Comparison of ENCODE assay signal across 8 cellular contexts in the genomic region with DNA sequence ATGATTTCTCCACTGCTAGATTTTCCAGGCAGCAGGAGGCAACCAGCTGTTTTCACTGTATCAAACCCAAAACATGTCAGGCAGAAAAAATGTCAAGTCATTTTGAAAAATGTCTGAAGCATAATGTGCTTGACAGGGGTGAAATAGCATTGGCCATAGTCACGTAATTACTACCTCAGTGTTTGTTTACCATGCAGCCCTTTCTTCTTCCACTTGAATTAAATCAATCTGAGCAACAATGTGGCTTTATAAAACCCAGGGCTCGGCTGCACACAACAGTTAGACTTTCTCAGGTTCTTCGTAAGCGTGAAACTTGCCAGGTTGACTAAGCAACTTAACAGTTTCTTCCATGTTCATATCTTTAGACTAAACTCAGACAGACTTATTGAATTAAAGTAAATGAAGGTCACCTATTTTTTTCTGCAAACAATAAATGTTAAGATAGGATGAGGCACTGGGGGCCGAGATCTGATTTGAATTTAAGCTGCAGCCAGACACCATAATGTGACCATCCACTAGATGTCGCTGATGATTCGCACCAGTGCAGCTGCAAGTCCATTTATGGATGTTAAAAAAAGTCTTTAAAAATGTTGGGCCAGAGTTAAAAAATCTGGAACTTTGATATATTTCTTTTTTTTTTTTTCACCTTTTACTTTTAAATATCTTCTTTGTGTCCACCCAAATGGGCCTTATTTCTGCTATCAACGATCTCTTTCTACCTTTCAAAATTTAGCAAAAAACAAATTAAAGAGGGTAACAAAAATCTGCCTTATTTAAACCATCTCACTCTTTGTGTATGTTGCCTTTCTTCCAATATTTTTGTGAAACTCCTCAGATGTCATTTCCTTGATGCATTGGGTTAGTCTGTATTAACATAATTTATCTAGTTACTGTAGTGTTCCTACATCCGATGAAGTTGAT.
DNase-seq lines count a peak whose midpoint lies in the region; ATAC-seq and TF ChIP-seq lines count a peak whose summit lies in the region.

No MANE protein-coding gene starts in this region.

- no TSS peak for BruUV-seq in A673 (replicated peaks; lab: Mats Ljungman, UMichigan)

- H4K20me1 ChIP-seq in MM.1S (ENCODE audit: insufficient read depth, low read length): no peaks in the 10 kb centered on the region

- no peaks in the 10 kb centered on the region for H3K79me2 ChIP-seq in MM.1S (ENCODE audit: low read length)

- H3K4me3 ChIP-seq in A673 (ENCODE audit: low read depth, low read length, poor library complexity, severe bottlenecking) (no peak overlapping the region), MM.1S (ENCODE audit: low read length) (no peak overlapping the region), coronary artery (no peak overlapping the region), liver (ENCODE audit: low read depth in 1 of 3, low read length in 3 of 3) (no peak overlapping the region), stomach (no peak overlapping the region)

- TF ChIP-seq CTCF in A673 (conservative IDR thresholded peaks at IDR 0.05; ENCODE audit: low read depth, low read length): peak; percentile 73
- TF ChIP-seq CTCF in MM.1S (IDR thresholded peaks at IDR 0.05; ENCODE audit: low read length): peak; percentile 82
- TF ChIP-seq CTCF in coronary artery (IDR thresholded peaks at IDR 0.05): peak; percentile 75
- TF ChIP-seq CTCF in liver (IDR thresholded peaks at IDR 0.05; ENCODE audit: low read depth, low read length, missing input control): peak; percentile 74
- TF ChIP-seq CTCF in stomach (IDR thresholded peaks at IDR 0.05): peak in 4 of 7 experiments; percentile 55 to 76 (median 58)

- peak; percentile 45 for DNase-seq in A673 (ENCODE audit: low spot score)
- DNase-seq in GM04504 (ENCODE audit: low read depth): peak; percentile 56
- peak; percentile 58 for DNase-seq in MM.1S
- peak; percentile 26 for DNase-seq in SHP77 treated with DMSO at 0.1 percent for 48 hours (lab: John Stamatoyannopoulos, UW)
- DNase-seq in coronary artery (ENCODE audit: low spot score): no peak
- DNase-seq in stomach: peak; percentile 45

- ATAC-seq in HG03045 (IDR thresholded peaks at IDR 0.05; ENCODE audit: unreplicated experiment): no peak

- no peak for TF ChIP-seq EP300 in stomach (IDR thresholded peaks at IDR 0.05)

- CTCF ChIA-PET in A673 (lab: Charles Lee): interaction anchor here (0.7 to 1.0 kb wide), 4 partner anchors 148 to 1319 kb away, joined by 3 to 5 read pairs (median 4); no protein-coding TSS in a partner anchor

- no peak for TF ChIP-seq POLR2A in stomach (IDR thresholded peaks at IDR 0.05)

- 45% methylated on average over 9 of the region's 9 CpGs for WGBS in liver
- 31 to 40% (median 38%) methylated on average over 9 of the region's 9 CpGs for WGBS in stomach, 5 donors

- H3K9me3 ChIP-seq in A673 (ENCODE audit: low read depth, low read length, poor library complexity, severe bottlenecking): no peaks in the 10 kb centered on the region
- no peaks in the 10 kb centered on the region for H3K9me3 ChIP-seq in MM.1S (replicated peaks; ENCODE audit: insufficient read depth, low read length)
- no peaks in the 10 kb centered on the region for H3K9me3 ChIP-seq in liver (ENCODE audit: control insufficient read depth in 4 of 4, low read length in 3 of 4)
- no peaks in the 10 kb centered on the region for H3K9me3 ChIP-seq in stomach

- H3K27ac ChIP-seq in A673 (ENCODE audit: low read depth, low read length, poor library complexity, severe bottlenecking): no peak overlapping the region
- no peak overlapping the region for H3K27ac ChIP-seq in MM.1S (ENCODE audit: low read length)
- no peak overlapping the region for H3K27ac ChIP-seq in coronary artery
- no peak overlapping the region for H3K27ac ChIP-seq in liver (ENCODE audit: low read depth in 1 of 2, low read length in 2 of 2)
- H3K27ac ChIP-seq in stomach: no peak overlapping the region

- no peaks in the 10 kb centered on the region for H3K4me1 ChIP-seq in A673 (ENCODE audit: insufficient read depth, low read length, poor library complexity, severe bottlenecking)
- H3K4me1 ChIP-seq in MM.1S (ENCODE audit: low read length): no peaks in the 10 kb centered on the region
- H3K4me1 ChIP-seq in liver (ENCODE audit: control insufficient read depth in 4 of 4, insufficient read depth in 4 of 4, low read length in 3 of 4): no peaks in the 10 kb centered on the region
- peaks cover 0 to 8% (median 2%) of the 10 kb centered on the region in 4 donors for H3K4me1 ChIP-seq in stomach

- H3K36me3 ChIP-seq in A673 (ENCODE audit: insufficient read depth, low read length, poor library complexity, severe bottlenecking): no peaks in the 10 kb centered on the region
- H3K36me3 ChIP-seq in MM.1S (replicated peaks; ENCODE audit: insufficient read depth, low read length): no peaks in the 10 kb centered on the region
- no peaks in the 10 kb centered on the region for H3K36me3 ChIP-seq in liver (ENCODE audit: control insufficient read depth in 4 of 4, insufficient read depth in 3 of 4, low read depth in 1 of 4, low read length in 3 of 4)
- no peaks in the 10 kb centered on the region for H3K36me3 ChIP-seq in stomach

- no peaks in the 10 kb centered on the region for H3K27me3 ChIP-seq in A673 (replicated peaks; ENCODE audit: insufficient read depth, low read depth, low read length, poor library complexity)
- no peaks in the 10 kb centered on the region for H3K27me3 ChIP-seq in MM.1S (replicated peaks; ENCODE audit: insufficient read depth, low read length)
- H3K27me3 ChIP-seq in liver (ENCODE audit: control insufficient read depth in 4 of 4, insufficient read depth in 4 of 4, low read length in 3 of 4): peaks cover 0 to 3% (median 1%) of the 10 kb centered on the region in 4 donors
- no peaks in the 10 kb centered on the region for H3K27me3 ChIP-seq in stomach

- no peak overlapping the region for H3K4me2 ChIP-seq in MM.1S (ENCODE audit: low read depth, low read length)

- TF ChIP-seq RAD21 in liver (IDR thresholded peaks at IDR 0.05): peak; percentile 88 to 91

- POLR2A ChIA-PET in A673 (lab: Charles Lee; ENCODE audit: low non-redundant PET): no interaction called here

- intact Hi-C loops in A673 (cut with micrococcal nuclease; ENCODE audit: unreplicated experiment): loop anchor here (10.0 kb wide), 2 partner anchors 427 to 493 kb away; no protein-coding TSS in a partner anchor
- intact Hi-C loops in stomach (cut with DNase I; ENCODE audit: low total_unique reads): no loop called here

- H3K9me2 ChIP-seq in MM.1S (replicated peaks; ENCODE audit: insufficient read depth, low read length): no peaks in the 10 kb centered on the region

- no peaks in the 10 kb centered on the region for H3F3A ChIP-seq in MM.1S (ENCODE audit: insufficient read depth, low read length)

- H2AFZ ChIP-seq in MM.1S (ENCODE audit: low read length): no peak overlapping the region

- H3K9ac ChIP-seq in MM.1S (ENCODE audit: low read length) (no peak overlapping the region), liver (ENCODE audit: low read depth in 1 of 2, low read length in 2 of 2) (no peak overlapping the region)

TF ChIP-seq in liver, 16 proteins besides CTCF, POLR2A, EP300 and RAD21 (continues in another document):
- TF ChIP-seq, protein P1, sequence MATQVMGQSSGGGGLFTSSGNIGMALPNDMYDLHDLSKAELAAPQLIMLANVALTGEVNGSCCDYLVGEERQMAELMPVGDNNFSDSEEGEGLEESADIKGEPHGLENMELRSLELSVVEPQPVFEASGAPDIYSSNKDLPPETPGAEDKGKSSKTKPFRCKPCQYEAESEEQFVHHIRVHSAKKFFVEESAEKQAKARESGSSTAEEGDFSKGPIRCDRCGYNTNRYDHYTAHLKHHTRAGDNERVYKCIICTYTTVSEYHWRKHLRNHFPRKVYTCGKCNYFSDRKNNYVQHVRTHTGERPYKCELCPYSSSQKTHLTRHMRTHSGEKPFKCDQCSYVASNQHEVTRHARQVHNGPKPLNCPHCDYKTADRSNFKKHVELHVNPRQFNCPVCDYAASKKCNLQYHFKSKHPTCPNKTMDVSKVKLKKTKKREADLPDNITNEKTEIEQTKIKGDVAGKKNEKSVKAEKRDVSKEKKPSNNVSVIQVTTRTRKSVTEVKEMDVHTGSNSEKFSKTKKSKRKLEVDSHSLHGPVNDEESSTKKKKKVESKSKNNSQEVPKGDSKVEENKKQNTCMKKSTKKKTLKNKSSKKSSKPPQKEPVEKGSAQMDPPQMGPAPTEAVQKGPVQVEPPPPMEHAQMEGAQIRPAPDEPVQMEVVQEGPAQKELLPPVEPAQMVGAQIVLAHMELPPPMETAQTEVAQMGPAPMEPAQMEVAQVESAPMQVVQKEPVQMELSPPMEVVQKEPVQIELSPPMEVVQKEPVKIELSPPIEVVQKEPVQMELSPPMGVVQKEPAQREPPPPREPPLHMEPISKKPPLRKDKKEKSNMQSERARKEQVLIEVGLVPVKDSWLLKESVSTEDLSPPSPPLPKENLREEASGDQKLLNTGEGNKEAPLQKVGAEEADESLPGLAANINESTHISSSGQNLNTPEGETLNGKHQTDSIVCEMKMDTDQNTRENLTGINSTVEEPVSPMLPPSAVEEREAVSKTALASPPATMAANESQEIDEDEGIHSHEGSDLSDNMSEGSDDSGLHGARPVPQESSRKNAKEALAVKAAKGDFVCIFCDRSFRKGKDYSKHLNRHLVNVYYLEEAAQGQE (IDR thresholded peaks at IDR 0.05): no peak
- TF ChIP-seq YY1 (IDR thresholded peaks at IDR 0.05): no peak
- no peak for TF ChIP-seq FOXA1 (IDR thresholded peaks at IDR 0.05)
- no peak for TF ChIP-seq MAX (IDR thresholded peaks at IDR 0.05)
- no peak for TF ChIP-seq TAF1 (conservative IDR thresholded peaks at IDR 0.05)
- no peak for TF ChIP-seq HNF4A (conservative IDR thresholded peaks at IDR 0.05)
- no peak for TF ChIP-seq HNF4G (IDR thresholded peaks at IDR 0.05)
- TF ChIP-seq EGR1 (IDR thresholded peaks at IDR 0.05; ENCODE audit: low read depth in 2 of 2): no peak
- no peak for TF ChIP-seq RXRA (IDR thresholded peaks at IDR 0.05)
- no peak for TF ChIP-seq FOXA2 (IDR thresholded peaks at IDR 0.05)
- TF ChIP-seq NR2F2 (IDR thresholded peaks at IDR 0.05): no peak
- no peak for TF ChIP-seq JUND (IDR thresholded peaks at IDR 0.05)
- TF ChIP-seq GABPA (IDR thresholded peaks at IDR 0.05 in 1 of 2, conservative IDR thresholded peaks at IDR 0.05 in 1 of 2): no peak
- no peak for TF ChIP-seq SP1 (IDR thresholded peaks at IDR 0.05)
